Comparison of ENCODE assay signal across 8 cellular contexts in genomic region chrX:16748425-16748824, GRCh38.
"Had no signal": no experiment of that assay in that cellular context is flagged by ENCODE, and none has a peak within 500 bp of the region (broad histone marks: within the 10 kb centered on the region; RNA-seq: fewer than 3 reads in every experiment).

No MANE protein-coding gene starts in this region.

- DNase-seq: GDM1, GF-D8 had no signal

- ATAC-seq: GM12878 had no signal

- H3K4me3 ChIP-seq: GM12878 had no signal

- FAIRE-seq: G401.6, GM12878, GM12891, GM12892, GM18507, GM19239 had no signal
